15 cellular contexts compared by ENCODE assay signal in the genomic region with DNA sequence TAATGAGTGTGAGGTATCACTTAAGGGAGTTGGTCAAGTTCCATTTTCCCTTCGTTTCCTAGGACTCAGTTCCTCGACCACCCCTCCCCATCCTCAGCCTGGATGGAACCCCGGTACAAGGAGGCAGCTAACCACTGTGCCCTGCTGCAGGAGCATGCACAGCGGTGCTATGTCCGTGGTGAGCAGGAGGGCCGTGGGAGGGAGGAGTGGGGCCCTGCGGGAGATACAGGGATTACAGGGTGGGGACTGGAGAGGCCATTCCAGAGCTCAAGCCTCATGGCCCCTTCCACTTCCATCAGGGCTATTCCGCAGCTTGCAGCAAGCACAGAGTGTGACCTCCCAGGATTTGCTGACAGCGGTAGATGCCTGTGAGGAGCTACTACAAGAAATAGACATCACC. TPM values are rescaled to one million over a fixed set of nuclear protein-coding genes. Genes with fewer than 3 reads are reported as not detected.
A peak's percentile ranks its signal among the peaks of the same experiment; 100 is the strongest.
DNase-seq lines count a peak whose midpoint lies in the region; ATAC-seq and TF ChIP-seq lines count a peak whose summit lies in the region.
"Had no signal": no experiment of that assay in that cellular context is flagged by ENCODE, and none has a peak within 500 bp of the region (broad histone marks: within the 10 kb centered on the region; RNA-seq: fewer than 3 reads in every experiment).

No MANE protein-coding gene starts in this region.

- H3K27me3 Mint-ChIP-seq in central memory CD8-positive, alpha-beta T cell, result no peaks in the 10 kb centered on the region
- H3K27me3 Mint-ChIP-seq: CD4-positive, CD25-positive, alpha-beta regulatory T cell; IgD-negative memory B cell had no signal

- peaks cover 70 to 99% (median 91%) of the 10 kb centered on the region in 4 donors for H3K36me3 ChIP-seq in sigmoid colon

- no peak overlapping the region for H3K4me3 Mint-ChIP-seq in central memory CD8-positive, alpha-beta T cell
- H3K4me3 Mint-ChIP-seq: CD4-positive, CD25-positive, alpha-beta regulatory T cell; IgD-negative memory B cell had no signal

- peaks cover 40% of the 10 kb centered on the region for H3K36me3 Mint-ChIP-seq in central memory CD8-positive, alpha-beta T cell (ENCODE audit: insufficient read depth)

- 92 to 94% methylated on average over 9 of the region's 9 CpGs for WGBS in sigmoid colon, 2 donors

- no peak for TF ChIP-seq POLR2A in sigmoid colon (IDR thresholded peaks at IDR 0.05)
- TF ChIP-seq POLR2A in GM18505 (IDR thresholded peaks at IDR 0.05; ENCODE audit: borderline replicate concordance, extremely low read depth, insufficient read depth, insufficient read length), result no peak

- intact Hi-C loops in Right ventricle myocardium inferior (cut with DNase I), result no loop called here
- intact Hi-C loops in left ventricle myocardium superior (cut with micrococcal nuclease), result no loop called here
- intact Hi-C loops in sigmoid colon (cut with DNase I), result no loop called here

- peaks cover 10% of the 10 kb centered on the region for H3K4me1 Mint-ChIP-seq in central memory CD8-positive, alpha-beta T cell

- H3K4me3 ChIP-seq in sigmoid colon, result no peak overlapping the region
- H3K4me3 ChIP-seq: BLaER1 had no signal

- H3K27ac Mint-ChIP-seq in central memory CD8-positive, alpha-beta T cell (ENCODE audit: low read depth), result peak overlapping the region; percentile 63
- H3K27ac Mint-ChIP-seq: IgD-negative memory B cell had no signal

- no peak overlapping the region for H3K27ac ChIP-seq in sigmoid colon
- H3K27ac ChIP-seq: BLaER1, KMS-11 had no signal

- ATAC-seq in Right ventricle myocardium inferior, result no peak
- ATAC-seq in left ventricle myocardium superior, result no peak
- no peak for ATAC-seq in central memory CD8-positive, alpha-beta T cell (replicated peaks; ENCODE audit: extremely low read depth, poor library complexity, severe bottlenecking)
- no peak for ATAC-seq in HG03354 (IDR thresholded peaks at IDR 0.05; ENCODE audit: poor library complexity, severe bottlenecking, unreplicated experiment)
- no peak for ATAC-seq in GM18505 (IDR thresholded peaks at IDR 0.05; ENCODE audit: unreplicated experiment)
- ATAC-seq in HG02973 (IDR thresholded peaks at IDR 0.05; ENCODE audit: unreplicated experiment), result no peak

- H3K9me3 Mint-ChIP-seq in central memory CD8-positive, alpha-beta T cell, result no peaks in the 10 kb centered on the region
- H3K9me3 Mint-ChIP-seq: IgD-negative memory B cell had no signal

- no peaks in the 10 kb centered on the region for H3K4me1 ChIP-seq in sigmoid colon
- H3K4me1 ChIP-seq: BLaER1 had no signal

- no peaks in the 10 kb centered on the region for H3K9me3 ChIP-seq in sigmoid colon
- H3K9me3 ChIP-seq: BLaER1 had no signal

- no peaks in the 10 kb centered on the region for H3K27me3 ChIP-seq in sigmoid colon
- H3K27me3 ChIP-seq: BLaER1 had no signal

- no peak for TF ChIP-seq CTCF in sigmoid colon (IDR thresholded peaks at IDR 0.05)

- DNase-seq in Right ventricle myocardium inferior (ENCODE audit: missing footprints) (peak; percentile 11), left ventricle myocardium superior (no peak), sigmoid colon (peak; percentile 29)
- DNase-seq in central memory CD8-positive, alpha-beta T cell (ENCODE audit: low spot score in 2 of 2), result no peak
- DNase-seq: 8988T; AML-193; CD4-positive, CD25-positive, alpha-beta regulatory T cell; DMS 273 treated with DMSO at 0.1 percent for 48 hours; HCEC 1CT had no signal

- no peak for TF ChIP-seq EP300 in sigmoid colon (IDR thresholded peaks at IDR 0.05)

RNA-seq across cellular contexts. Expression of gene HYI, which starts 25.8 kb away (rescaled TPM):
- total RNA-seq in Right ventricle myocardium inferior, result 20.2 TPM
- 23.4 TPM for total RNA-seq in left ventricle myocardium superior
- 100 to 1,000 TPM in 1 of 4 donors, 10 to 100 TPM in 3; 65.8 to 104 (median 78.7) TPM for total RNA-seq in sigmoid colon
- 10 to 100 TPM; 40.4 to 72.8 (median 55.9) TPM for polyA plus RNA-seq in sigmoid colon

RNA-seq across cellular contexts. Expression of gene SZT2, which starts 38.2 kb away (rescaled TPM):
- total RNA-seq in Right ventricle myocardium inferior (22.5 TPM), left ventricle myocardium superior (27.0 TPM), sigmoid colon (10 to 100 TPM; 19.1 to 47.4 (median 25.2) TPM)
- 10 to 100 TPM in 1 of 3 donors, 1 to 10 TPM in 2; 4.6 to 39.2 (median 4.8) TPM for polyA plus RNA-seq in sigmoid colon

RNA-seq across cellular contexts. Expression of gene MED8, which starts 38.3 kb away (rescaled TPM):
- total RNA-seq in Right ventricle myocardium inferior (18.0 TPM), left ventricle myocardium superior (16.0 TPM), sigmoid colon (10 to 100 TPM; 25.3 to 33.4 (median 29.6) TPM)
- 10 to 100 TPM; 34.2 to 43.9 (median 36.6) TPM for polyA plus RNA-seq in sigmoid colon

Comparison
In these comparisons a context has a peak if more than half of its experiments do, and no peak if none do; other contexts are left out.
1. DNase-seq: peak in Right ventricle myocardium inferior (single experiment) and sigmoid colon (single experiment); none in left ventricle myocardium superior (single experiment) and central memory CD8-positive, alpha-beta T cell (0 of 2).